In the genomic region with DNA sequence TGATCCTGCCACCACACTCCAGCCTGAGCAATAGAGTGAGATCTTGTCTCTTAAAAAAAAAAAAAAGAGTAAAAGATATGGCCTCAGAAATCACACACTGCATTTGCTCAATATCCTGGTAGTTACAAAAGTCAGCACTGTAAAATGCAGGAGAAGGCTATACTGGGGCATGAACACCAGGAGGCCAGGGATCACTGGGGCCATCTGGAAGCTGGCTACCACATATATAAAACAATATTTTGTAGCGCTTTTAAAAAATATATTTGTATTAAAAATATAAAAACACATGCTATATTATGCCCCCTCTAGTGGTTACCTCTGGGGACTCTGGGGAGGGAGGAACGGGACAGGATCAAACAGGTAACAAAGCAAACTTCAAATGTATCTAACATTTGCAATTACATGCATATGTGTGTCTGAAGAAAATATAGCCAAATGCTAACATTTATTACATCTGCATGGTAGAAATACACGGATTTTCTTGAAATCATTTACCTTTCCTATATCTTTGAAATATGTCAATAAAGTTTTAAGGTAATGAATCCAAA, we compare ENCODE assay signal across 8 cellular contexts.
DNase-seq lines count a peak whose midpoint lies in the region; ATAC-seq and FAIRE-seq lines count a peak whose summit lies in the region.

No MANE protein-coding gene starts in this region.

- FAIRE-seq in HTR-8/SVneo (lab: Jason Lieb, UNC): no peak

- ATAC-seq in GM21619 (IDR thresholded peaks at IDR 0.05; ENCODE audit: unreplicated experiment): no peak
- no peak for ATAC-seq in GM21515 (IDR thresholded peaks at IDR 0.05; ENCODE audit: unreplicated experiment)
- ATAC-seq in GM18907 (IDR thresholded peaks at IDR 0.05; ENCODE audit: unreplicated experiment): no peak

- DNase-seq in COLO829 (ENCODE audit: low spot score) (peak; percentile 43), HTR-8/SVneo (ENCODE audit: insufficient read length, low spot score) (peak; percentile 31), iPS-NIHi7 (ENCODE audit: extremely low spot score) (peak; percentile 47), T1000 (lab: John Stamatoyannopoulos, UW) (no peak)
- DNase-seq in activated CD4-positive, alpha-beta T cell treated with anti-CD3 and anti-CD28 coated beads, Interleukin-2, amount 50 U/mL, for 1 hour: peak; percentile 13
